In the genomic region with DNA sequence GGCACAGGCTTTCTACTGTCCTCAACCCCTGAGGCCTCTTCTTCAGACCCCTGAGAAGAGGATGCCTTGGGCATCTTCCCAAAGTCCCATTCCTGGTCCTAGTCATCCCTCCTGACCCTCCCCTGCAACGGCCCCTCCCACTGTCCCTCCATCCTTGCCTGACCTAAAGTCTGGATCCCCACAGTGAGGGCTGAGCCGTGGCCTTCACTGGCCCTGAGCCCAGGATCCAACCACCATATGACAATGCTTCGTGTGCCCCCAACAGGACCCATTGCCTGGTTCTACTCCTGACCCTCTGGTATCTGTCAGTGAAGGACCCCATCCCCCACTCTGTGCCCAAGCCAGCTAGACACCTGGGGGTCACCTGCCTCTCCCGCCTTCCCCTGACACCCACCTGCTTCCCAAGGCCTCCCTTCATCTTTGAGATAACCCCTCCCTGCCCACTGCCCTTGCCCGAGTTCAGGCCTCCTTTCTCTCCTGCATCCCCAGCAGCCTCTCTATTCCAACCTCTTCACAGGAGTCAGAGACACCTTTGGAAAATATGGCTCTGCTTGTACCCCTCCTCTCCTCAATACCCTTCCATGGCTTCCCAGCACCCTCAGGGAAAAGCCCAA, we compare ENCODE assay signal across 24 cellular contexts. TPM values are rescaled to one million over a fixed set of nuclear protein-coding genes. Genes with fewer than 3 reads are reported as not detected.
DNase-seq lines count a peak whose midpoint lies in the region; ATAC-seq and TF ChIP-seq lines count a peak whose summit lies in the region.
"Had no signal": no experiment of that assay in that cellular context is flagged by ENCODE, and none has a peak within 500 bp of the region (broad histone marks: within the 10 kb centered on the region; RNA-seq: fewer than 3 reads in every experiment).

No MANE protein-coding gene starts in this region.

- H3K4me2 ChIP-seq in neural progenitor cell, result no peak overlapping the region
- H3K4me2 ChIP-seq: GM23338 had no signal

- POLR2A ChIA-PET in GM10248 (lab: Yijun Ruan, JAX), result no interaction called here

- no peak for ATAC-seq in left ventricle myocardium superior
- no peak for ATAC-seq in upper lobe of right lung
- ATAC-seq: activated CD4-positive, CD25-positive, alpha-beta regulatory T cell treated with anti-CD3 and anti-CD28 coated beads, Interleukin-2, amount 50 U/mL, for 24 hours; HepG2 had no signal

- H3K4me1 ChIP-seq in right atrium auricular region (peaks cover 0 to 10% of the 10 kb centered on the region in 2 donors), neural progenitor cell (no peaks in the 10 kb centered on the region), upper lobe of right lung (peaks cover 9% of the 10 kb centered on the region)
- H3K4me1 ChIP-seq: foreskin keratinocyte had no signal

- H3K27ac ChIP-seq in right atrium auricular region, result no peak overlapping the region
- H3K27ac ChIP-seq in coronary artery, result peak overlapping the region; percentile 69 to 80
- no peak overlapping the region for H3K27ac ChIP-seq in neural progenitor cell
- no peak overlapping the region for H3K27ac ChIP-seq in upper lobe of right lung
- H3K27ac ChIP-seq: esophagus muscularis mucosa, foreskin keratinocyte, heart left ventricle, suprapubic skin had no signal

- peaks cover 14% of the 10 kb centered on the region for H3K9me3 Mint-ChIP-seq in neural progenitor cell

- no peak overlapping the region for H3K9ac ChIP-seq in neural progenitor cell

- peaks cover 8% of the 10 kb centered on the region for H3K4me1 Mint-ChIP-seq in neural progenitor cell

- H3K79me2 ChIP-seq in neural progenitor cell (ENCODE audit: low read depth), result no peaks in the 10 kb centered on the region

- H3K9me3 ChIP-seq in right atrium auricular region (peaks cover 0 to 9% of the 10 kb centered on the region in 2 donors), neural progenitor cell (ENCODE audit: low read depth) (no peaks in the 10 kb centered on the region), upper lobe of right lung (no peaks in the 10 kb centered on the region)

- no peak overlapping the region for H3K4me3 ChIP-seq in right atrium auricular region
- no peak overlapping the region for H3K4me3 ChIP-seq in coronary artery
- no peak overlapping the region for H3K4me3 ChIP-seq in neural progenitor cell
- H3K4me3 ChIP-seq in upper lobe of right lung, result no peak overlapping the region
- H3K4me3 ChIP-seq: esophagus muscularis mucosa, GM23338, heart left ventricle, skin epidermis, suprapubic skin had no signal

- H3K36me3 Mint-ChIP-seq in neural progenitor cell, result no peaks in the 10 kb centered on the region

- no peaks in the 10 kb centered on the region for H3K27me3 ChIP-seq in right atrium auricular region
- no peaks in the 10 kb centered on the region for H3K27me3 ChIP-seq in neural progenitor cell
- no peaks in the 10 kb centered on the region for H3K27me3 ChIP-seq in upper lobe of right lung
- H3K27me3 ChIP-seq: esophagus muscularis mucosa, foreskin keratinocyte, heart left ventricle, suprapubic skin had no signal

- H3K36me3 ChIP-seq in right atrium auricular region (no peaks in the 10 kb centered on the region), neural progenitor cell (no peaks in the 10 kb centered on the region), upper lobe of right lung (no peaks in the 10 kb centered on the region)
- H3K36me3 ChIP-seq: esophagus muscularis mucosa, heart left ventricle, suprapubic skin had no signal

- CTCF ChIA-PET in GM10248 (lab: Yijun Ruan, JAX), result interaction anchor here (1.4 kb wide), 1 partner anchor 11 kb away, joined by 5 read pairs; no protein-coding TSS in a partner anchor

- intact Hi-C loops in left ventricle myocardium superior (cut with micrococcal nuclease) (no loop called here), upper lobe of right lung (cut with DNase I) (no loop called here)

- H3K27ac Mint-ChIP-seq in neural progenitor cell, result peak overlapping the region; percentile 24
- H3K27ac Mint-ChIP-seq: GM23338 had no signal

- DNase-seq in right atrium auricular region (ENCODE audit: low spot score), result peak; percentile 49
- DNase-seq in left ventricle myocardium superior, result no peak
- DNase-seq in coronary artery (ENCODE audit: low spot score), result no peak
- DNase-seq in neural progenitor cell (ENCODE audit: low spot score), result no peak
- DNase-seq in upper lobe of right lung, result peak; percentile 52
- DNase-seq in activated gamma-delta T cell treated with Interleukin-2 at 50 U/mL for 16 hours, result no peak
- DNase-seq in GM10248 (ENCODE audit: extremely low spot score), result no peak
- DNase-seq: activated CD4-positive, alpha-beta T cell treated with anti-CD3 and anti-CD28 coated beads, Interleukin-2, amount 50 U/mL, for 48 hours; activated naive CD4-positive, alpha-beta T cell; C1 segment of cervical spinal cord; cortex of kidney; foreskin keratinocyte; Kasumi-1; kidney glomerular epithelial cell; NCI-H1436 treated with DMSO at 0.1 percent for 48 hours; nucleus accumbens; stimulated activated CD4-positive, alpha-beta T cell treated with anti-CD3 and anti-CD28 coated beads, Interleukin-2, amount 100 ng/mL, for 24 hours had no signal

- peaks cover 7% of the 10 kb centered on the region for H3K27me3 Mint-ChIP-seq in neural progenitor cell (ENCODE audit: insufficient read depth, low read depth)

- H4K20me1 ChIP-seq in neural progenitor cell (ENCODE audit: low read depth), result no peaks in the 10 kb centered on the region

- TF ChIP-seq CTCF in right atrium auricular region (IDR thresholded peaks at IDR 0.05) (no peak), coronary artery (IDR thresholded peaks at IDR 0.05) (no peak), neural progenitor cell (IDR thresholded peaks at IDR 0.05) (no peak), upper lobe of right lung (IDR thresholded peaks at IDR 0.05) (no peak), GM10248 (IDR thresholded peaks at IDR 0.05; ENCODE audit: control extremely low read depth, extremely low read depth, low read depth, missing control alignments) (no peak)

- H3K4me3 Mint-ChIP-seq in neural progenitor cell, result no peak overlapping the region
- H3K4me3 Mint-ChIP-seq: GM23338 had no signal

- no peak overlapping the region for H2AFZ ChIP-seq in neural progenitor cell (replicated peaks)

- no peaks in the 10 kb centered on the region for H3F3A ChIP-seq in neural progenitor cell (ENCODE audit: low read depth)

RNA-seq across cellular contexts. Expression of a gene that starts 48.0 kb away (rescaled TPM):
- total RNA-seq in right atrium auricular region (10 to 100 TPM; 37.9 to 56.0 TPM), left ventricle myocardium superior (30.8 TPM), neural progenitor cell (ENCODE audit: low replicate concordance) (0.21 and 1.1 TPM in 2 replicates), upper lobe of right lung (111 TPM)
- total RNA-seq: foreskin keratinocyte, HepG2 had no signal

Comparison
In these comparisons a context has a peak if more than half of its experiments do, and no peak if none do; other contexts are left out.
1. DNase-seq: peak in right atrium auricular region (single experiment) and upper lobe of right lung (single experiment); none in left ventricle myocardium superior (single experiment), coronary artery (single experiment), neural progenitor cell (single experiment), activated gamma-delta T cell treated with Interleukin-2 at 50 U/mL for 16 hours (single experiment) and GM10248 (single experiment).
2. H3K27ac ChIP-seq: peak in coronary artery (2 of 2); none in right atrium auricular region (0 of 2), neural progenitor cell (single experiment) and upper lobe of right lung (single experiment).
3. RNA of a gene that starts 48.0 kb away (total RNA-seq): 111 TPM in upper lobe of right lung (single experiment), 37.9 to 56.0 TPM in right atrium auricular region and 30.8 TPM in left ventricle myocardium superior (single experiment); 0.21 to 1.1 TPM in neural progenitor cell; every median in the first group is over 10 times any median in the second.